In the genomic region with DNA sequence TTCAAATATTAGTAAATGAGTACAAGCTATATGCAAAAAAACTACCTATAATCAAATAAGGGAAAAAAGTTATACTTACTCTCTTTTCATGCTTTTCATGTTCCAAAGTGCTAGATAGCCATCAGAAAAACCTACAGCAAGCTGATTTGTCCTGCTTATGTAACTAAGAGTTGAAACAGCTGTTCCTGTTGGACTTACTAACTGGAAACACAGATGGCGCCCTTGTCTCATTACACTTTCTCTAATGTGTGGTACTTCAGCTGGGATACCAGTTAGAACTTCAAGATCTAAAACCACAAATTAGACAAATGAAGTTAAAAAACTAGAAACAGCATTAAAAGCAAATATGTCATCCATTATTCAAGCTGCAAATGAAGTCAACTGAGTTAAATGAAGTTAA, we compare ENCODE assay signal across 7 cellular contexts.
DNase-seq lines count a peak whose midpoint lies in the region; ATAC-seq and TF ChIP-seq lines count a peak whose summit lies in the region.

No MANE protein-coding gene starts in this region.

- TF ChIP-seq CTCF in fibroblast of mammary gland (conservative IDR thresholded peaks at IDR 0.05; ENCODE audit: control insufficient read depth, insufficient read depth, low read depth, low read length), result peak; percentile 46
- peak; percentile 30 for TF ChIP-seq CTCF in parathyroid adenoma (IDR thresholded peaks at IDR 0.05)

- peak; percentile 71 for ATAC-seq in HG02938 (IDR thresholded peaks at IDR 0.05; ENCODE audit: unreplicated experiment)
- ATAC-seq in GM19328 (IDR thresholded peaks at IDR 0.05; ENCODE audit: unreplicated experiment), result no peak

- H3K27ac ChIP-seq in parathyroid adenoma, result no peak overlapping the region

- H3K79me2 ChIP-seq in parathyroid adenoma, result no peaks in the 10 kb centered on the region

- H3K27me3 ChIP-seq in parathyroid adenoma (ENCODE audit: control insufficient read depth, insufficient read depth, low read length), result no peaks in the 10 kb centered on the region

- no peak overlapping the region for H2AFZ ChIP-seq in parathyroid adenoma

- H3K4me2 ChIP-seq in parathyroid adenoma (ENCODE audit: low read length), result no peak overlapping the region

- no peaks in the 10 kb centered on the region for H3K36me3 ChIP-seq in parathyroid adenoma (ENCODE audit: control insufficient read depth, insufficient read depth, low read length)

- no peaks in the 10 kb centered on the region for H3K9me3 ChIP-seq in parathyroid adenoma (ENCODE audit: control insufficient read depth, low read length)

- H3K9ac ChIP-seq in parathyroid adenoma, result no peak overlapping the region

- H3K4me3 ChIP-seq in fibroblast of mammary gland (ENCODE audit: control insufficient read depth, low read depth, low read length), result no peak overlapping the region
- no peak overlapping the region for H3K4me3 ChIP-seq in parathyroid adenoma (ENCODE audit: low read depth, low read length)

- peak; percentile 61 for DNase-seq in ELR (ENCODE audit: low read depth)
- DNase-seq in RPMI8226, result peak; percentile 57
- DNase-seq in fibroblast of mammary gland (ENCODE audit: low read depth), result peak; percentile 71
- DNase-seq in activated CD8-positive, alpha-beta memory T cell treated with anti-CD3 and anti-CD28 coated beads for 24 hours, result no peak

- H3K4me1 ChIP-seq in parathyroid adenoma, result no peaks in the 10 kb centered on the region
